Comparison of ENCODE assay signal across 1 cellular context in genomic region chr6:90739339-90739738, GRCh38.
TF ChIP-seq lines count a peak whose summit lies in the region.

No MANE protein-coding gene starts in this region.

TF ChIP-seq in H1, 55 proteins besides CTCF, POLR2A, EP300 and RAD21:
- TF ChIP-seq NANOG (IDR thresholded peaks at IDR 0.05; ENCODE audit: insufficient read depth, low read depth, low read length, poor library complexity, severe bottlenecking) (no peak), KDM1A (IDR thresholded peaks at IDR 0.05; ENCODE audit: borderline replicate concordance, low read length) (no peak), RXRA (IDR thresholded peaks at IDR 0.05; ENCODE audit: insufficient read depth, low read depth, low read length) (no peak), GABPA (IDR thresholded peaks at IDR 0.05; ENCODE audit: borderline replicate concordance, insufficient read depth, low read length) (no peak), YY1 (IDR thresholded peaks at IDR 0.05; ENCODE audit: low read depth, low read length) (no peak), RNF2 (IDR thresholded peaks at IDR 0.05; ENCODE audit: borderline replicate concordance, low read depth, low read length, missing control alignments, poor library complexity, severe bottlenecking) (no peak), SAP30 (IDR thresholded peaks at IDR 0.05; ENCODE audit: insufficient read depth, insufficient replicate concordance, low read length) (no peak), TBP (IDR thresholded peaks at IDR 0.05; ENCODE audit: low read depth, low read length) (no peak), JUN (IDR thresholded peaks at IDR 0.05; ENCODE audit: low read depth, low read length) (no peak), SIX5 (IDR thresholded peaks at IDR 0.05; ENCODE audit: low read depth, low read length) (no peak), HDAC6 (IDR thresholded peaks at IDR 0.05; ENCODE audit: low read depth, low read length) (no peak), CEBPB (IDR thresholded peaks at IDR 0.05; ENCODE audit: low read depth, low read length) (no peak), TEAD4 (IDR thresholded peaks at IDR 0.05; ENCODE audit: low read depth, low read length) (no peak)
